In the genomic region with DNA sequence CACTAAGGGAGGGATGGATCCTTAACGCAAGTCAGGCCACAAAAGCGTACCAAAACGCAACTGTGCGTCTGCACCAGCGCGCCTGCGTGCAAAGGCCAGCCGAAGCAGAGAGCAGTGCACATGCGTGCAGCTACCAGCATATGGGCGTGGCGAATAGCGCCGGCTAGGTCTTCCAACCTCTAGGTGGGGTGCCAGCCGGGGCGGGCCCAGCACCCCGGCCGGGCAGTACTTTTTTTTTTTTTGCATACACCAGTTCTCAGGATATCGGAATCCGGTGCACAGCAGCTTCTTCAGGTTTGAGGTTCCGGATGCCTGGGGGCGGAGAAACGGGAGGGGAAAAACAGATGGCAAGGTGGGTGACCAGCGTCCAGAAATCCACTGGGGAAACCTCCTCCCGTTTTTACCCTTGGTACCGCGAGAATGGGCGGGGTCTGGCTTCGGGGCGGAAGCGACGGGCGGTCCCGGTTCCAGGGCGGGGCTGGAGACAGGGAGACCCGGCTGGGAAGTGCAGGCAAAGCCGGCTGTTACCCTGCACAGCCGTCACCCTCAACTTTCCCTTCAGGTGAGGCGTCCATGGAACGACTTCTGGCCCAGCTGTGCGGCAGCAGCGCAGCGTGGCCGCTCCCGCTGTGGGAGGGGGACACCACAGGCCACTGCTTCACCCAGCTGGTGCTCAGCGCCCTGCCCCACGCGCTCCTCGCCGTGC, we compare ENCODE assay signal across 8 cellular contexts. TPM values are rescaled to one million over a fixed set of nuclear protein-coding genes. Genes with fewer than 3 reads are reported as not detected.
A peak's percentile ranks its signal among the peaks of the same experiment; 100 is the strongest.
DNase-seq lines count a peak whose midpoint lies in the region; ATAC-seq and TF ChIP-seq lines count a peak whose summit lies in the region.

A gene with protein sequence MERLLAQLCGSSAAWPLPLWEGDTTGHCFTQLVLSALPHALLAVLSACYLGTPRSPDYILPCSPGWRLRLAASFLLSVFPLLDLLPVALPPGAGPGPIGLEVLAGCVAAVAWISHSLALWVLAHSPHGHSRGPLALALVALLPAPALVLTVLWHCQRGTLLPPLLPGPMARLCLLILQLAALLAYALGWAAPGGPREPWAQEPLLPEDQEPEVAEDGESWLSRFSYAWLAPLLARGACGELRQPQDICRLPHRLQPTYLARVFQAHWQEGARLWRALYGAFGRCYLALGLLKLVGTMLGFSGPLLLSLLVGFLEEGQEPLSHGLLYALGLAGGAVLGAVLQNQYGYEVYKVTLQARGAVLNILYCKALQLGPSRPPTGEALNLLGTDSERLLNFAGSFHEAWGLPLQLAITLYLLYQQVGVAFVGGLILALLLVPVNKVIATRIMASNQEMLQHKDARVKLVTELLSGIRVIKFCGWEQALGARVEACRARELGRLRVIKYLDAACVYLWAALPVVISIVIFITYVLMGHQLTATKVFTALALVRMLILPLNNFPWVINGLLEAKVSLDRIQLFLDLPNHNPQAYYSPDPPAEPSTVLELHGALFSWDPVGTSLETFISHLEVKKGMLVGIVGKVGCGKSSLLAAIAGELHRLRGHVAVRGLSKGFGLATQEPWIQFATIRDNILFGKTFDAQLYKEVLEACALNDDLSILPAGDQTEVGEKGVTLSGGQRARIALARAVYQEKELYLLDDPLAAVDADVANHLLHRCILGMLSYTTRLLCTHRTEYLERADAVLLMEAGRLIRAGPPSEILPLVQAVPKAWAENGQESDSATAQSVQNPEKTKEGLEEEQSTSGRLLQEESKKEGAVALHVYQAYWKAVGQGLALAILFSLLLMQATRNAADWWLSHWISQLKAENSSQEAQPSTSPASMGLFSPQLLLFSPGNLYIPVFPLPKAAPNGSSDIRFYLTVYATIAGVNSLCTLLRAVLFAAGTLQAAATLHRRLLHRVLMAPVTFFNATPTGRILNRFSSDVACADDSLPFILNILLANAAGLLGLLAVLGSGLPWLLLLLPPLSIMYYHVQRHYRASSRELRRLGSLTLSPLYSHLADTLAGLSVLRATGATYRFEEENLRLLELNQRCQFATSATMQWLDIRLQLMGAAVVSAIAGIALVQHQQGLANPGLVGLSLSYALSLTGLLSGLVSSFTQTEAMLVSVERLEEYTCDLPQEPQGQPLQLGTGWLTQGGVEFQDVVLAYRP (N-terminal part only) (plus strand): TSS at position 136 of the 706 bp plus-strand sequence. CDS start 438 bp downstream, at position 574.

- H3K27ac ChIP-seq in angular gyrus (ENCODE audit: low read depth, low read length) = peak within 1 kb of the TSS; percentile 81
- peak within 1 kb of the TSS; percentile 83 to 89 for H3K27ac ChIP-seq in right atrium auricular region
- peak within 1 kb of the TSS; percentile 88 for H3K27ac ChIP-seq in psoas muscle
- peak within 1 kb of the TSS; percentile 82 to 88 for H3K27ac ChIP-seq in uterus

- H3K4me1 ChIP-seq in right atrium auricular region (peaks cover 0 to 19% of the 10 kb centered on the region in 2 donors), psoas muscle (peaks cover 15% of the 10 kb centered on the region), uterus (peaks cover 4 to 5% of the 10 kb centered on the region in 2 donors)

- TF ChIP-seq POLR2A in uterus (IDR thresholded peaks at IDR 0.05) = peak in 1 of 2 donors; percentile 36

- ATAC-seq in GM18498 (IDR thresholded peaks at IDR 0.05; ENCODE audit: unreplicated experiment) (peak; percentile 94), HG02938 (IDR thresholded peaks at IDR 0.05; ENCODE audit: unreplicated experiment) (peak; percentile 90), psoas muscle (peak; percentile 98)

- DNase-seq in NCI-H187 (lab: John Stamatoyannopoulos, UW) = peak; percentile 84 to 93
- DNase-seq in T-helper 2 cell = peak; percentile 83 to 98 (median 92)
- DNase-seq in right atrium auricular region (ENCODE audit: low spot score) = peak; percentile 94
- peak; percentile 95 to 97 for DNase-seq in psoas muscle
- DNase-seq in uterus = peak; percentile 93 to 94

- TF ChIP-seq CTCF in right atrium auricular region (IDR thresholded peaks at IDR 0.05) = peak in 1 of 2 donors; percentile 54
- peak; percentile 52 for TF ChIP-seq CTCF in psoas muscle (IDR thresholded peaks at IDR 0.05)
- TF ChIP-seq CTCF in uterus (IDR thresholded peaks at IDR 0.05) = peak in 3 of 4 experiments; percentile 43 to 49 (median 46)

- H3K36me3 ChIP-seq in right atrium auricular region (peaks cover 5% of the 10 kb centered on the region), psoas muscle (ENCODE audit: insufficient read depth in 1 of 2, low read depth in 1 of 2) (peaks cover 0 to 20% of the 10 kb centered on the region in 2 donors), uterus (no peaks in the 10 kb centered on the region)

- intact Hi-C loops in psoas muscle (cut with DNase I) = no loop called here
- intact Hi-C loops in uterus (cut with DNase I; ENCODE audit: low total_unique reads) = no loop called here

- no peaks in the 10 kb centered on the region for H3K27me3 ChIP-seq in right atrium auricular region
- no peaks in the 10 kb centered on the region for H3K27me3 ChIP-seq in psoas muscle (ENCODE audit: insufficient read depth in 3 of 3, low read length in 2 of 3)
- H3K27me3 ChIP-seq in uterus = no peaks in the 10 kb centered on the region

- H3K9me3 ChIP-seq in right atrium auricular region = no peaks in the 10 kb centered on the region
- H3K9me3 ChIP-seq in psoas muscle = no peaks in the 10 kb centered on the region
- H3K9me3 ChIP-seq in uterus = no peaks in the 10 kb centered on the region

- H3K4me3 ChIP-seq in right atrium auricular region (peak within 1 kb of the TSS; percentile 66 to 82), psoas muscle (peak within 1 kb of the TSS; percentile 85), uterus (peak within 1 kb of the TSS; percentile 62 to 93)

- 0 to 1% (median 0%) methylated on average over 43 to 49 of the region's 49 CpGs for WGBS in psoas muscle, 3 donors

RNA-seq across cellular contexts. Expression of the gene that starts here (rescaled TPM):
- total RNA-seq in right atrium auricular region (1 to 10 TPM; 7.1 to 7.8 TPM), psoas muscle (10 to 100 TPM in 2 of 4 donors, 1 to 10 TPM in 2; 7.8 to 11.0 (median 9.9) TPM), uterus (10 to 100 TPM in 2 of 4 donors, 1 to 10 TPM in 1, under 1 TPM in 1; 0.59 to 35.5 (median 10.7) TPM)
- 1 to 10 TPM; 8.9 to 9.9 (median 8.9) TPM for polyA plus RNA-seq in psoas muscle

Comparison
In these comparisons a context has a peak if more than half of its experiments do, and no peak if none do; other contexts are left out.
1. Peak in every context shown above with its lines: DNase-seq, ATAC-seq, H3K4me3 ChIP-seq and H3K27ac ChIP-seq.